14 cellular contexts compared by ENCODE assay signal in genomic region chr10:58239561-58240169, GRCh38. TPM values are rescaled to one million over a fixed set of nuclear protein-coding genes. Genes with fewer than 3 reads are reported as not detected.
DNase-seq lines count a peak whose midpoint lies in the region; ATAC-seq, FAIRE-seq and TF ChIP-seq lines count a peak whose summit lies in the region.
"Had no signal": no experiment of that assay in that cellular context is flagged by ENCODE, and none has a peak within 500 bp of the region (broad histone marks: within the 10 kb centered on the region; RNA-seq: fewer than 3 reads in every experiment).

No MANE protein-coding gene starts in this region.

- H3K4me1 ChIP-seq in Panc1 (ENCODE audit: control insufficient read depth, insufficient read depth, low read length) = peaks cover 30% of the 10 kb centered on the region
- H3K4me1 ChIP-seq in osteoblast (ENCODE audit: insufficient read depth, low read length) = peaks cover 41% of the 10 kb centered on the region
- H3K4me1 ChIP-seq: esophagus muscularis mucosa had no signal

- peaks cover 17% of the 10 kb centered on the region for H3K79me2 ChIP-seq in osteoblast (ENCODE audit: insufficient read depth, low read length)

- H3K27me3 ChIP-seq in Panc1 (ENCODE audit: control insufficient read depth, insufficient read depth, low read length) (no peaks in the 10 kb centered on the region), osteoblast (ENCODE audit: insufficient read depth, low read length) (no peaks in the 10 kb centered on the region)
- H3K27me3 ChIP-seq: esophagus muscularis mucosa had no signal

- H3K36me3 Mint-ChIP-seq in central memory CD8-positive, alpha-beta T cell (ENCODE audit: insufficient read depth) = peaks cover 15% of the 10 kb centered on the region
- H3K36me3 Mint-ChIP-seq in T-cell = peaks cover 47% of the 10 kb centered on the region

- no peak overlapping the region for H3K4me3 Mint-ChIP-seq in central memory CD8-positive, alpha-beta T cell
- no peak overlapping the region for H3K4me3 Mint-ChIP-seq in T-cell
- H3K4me3 Mint-ChIP-seq: activated CD8-positive, alpha-beta T cell treated with anti-CD3 and anti-CD28 coated beads, Interleukin-2, amount 10 ng/mL, durations not matched to agents 7 days and 5 days had no signal

- TF ChIP-seq CTCF in Panc1 (IDR thresholded peaks at IDR 0.05) (no peak), osteoblast (IDR thresholded peaks at IDR 0.05; ENCODE audit: extremely low read depth, low read depth, low read length) (no peak), GM10266 (IDR thresholded peaks at IDR 0.05; ENCODE audit: control insufficient read depth, insufficient read depth, low read depth, missing control alignments) (no peak)

- no peaks in the 10 kb centered on the region for H3K27me3 Mint-ChIP-seq in central memory CD8-positive, alpha-beta T cell
- no peaks in the 10 kb centered on the region for H3K27me3 Mint-ChIP-seq in T-cell

- H3K9me3 ChIP-seq in Panc1 (ENCODE audit: control insufficient read depth, insufficient read depth, low read depth, low read length) (no peaks in the 10 kb centered on the region), osteoblast (ENCODE audit: low read depth, low read length) (no peaks in the 10 kb centered on the region)
- H3K9me3 ChIP-seq: esophagus muscularis mucosa had no signal

- no TSS peak for BruUV-seq in Panc1 (replicated peaks; lab: Mats Ljungman, UMichigan)

- in situ Hi-C loops in Panc1 (cut with HindIII; ENCODE audit: low pct_unique_long_range_greater_than_20kb, low sequenced_read_pairs) = no loop called here

- CTCF ChIA-PET in Panc1 (lab: Charles Lee) (interaction anchor here (0.6 kb wide), 1 partner anchor 243 kb away, joined by 3 read pairs; no protein-coding TSS in a partner anchor), T-cell (lab: Charles Lee) (no interaction called here)

- H3K27ac Mint-ChIP-seq in central memory CD8-positive, alpha-beta T cell (ENCODE audit: low read depth) = peak overlapping the region; percentile 57
- H3K27ac Mint-ChIP-seq in T-cell = no peak overlapping the region
- H3K27ac Mint-ChIP-seq: activated CD8-positive, alpha-beta T cell treated with anti-CD3 and anti-CD28 coated beads, Interleukin-2, amount 10 ng/mL, durations not matched to agents 7 days and 5 days had no signal

- no peaks in the 10 kb centered on the region for H4K20me1 ChIP-seq in osteoblast (ENCODE audit: insufficient read depth, low read length)

- H3K4me1 Mint-ChIP-seq in central memory CD8-positive, alpha-beta T cell = peaks cover 36% of the 10 kb centered on the region
- peaks cover 34 to 40% (median 37%) of the 10 kb centered on the region in 3 donors for H3K4me1 Mint-ChIP-seq in T-cell

- H2AFZ ChIP-seq in osteoblast (ENCODE audit: low read length) = no peak overlapping the region

- POLR2A ChIA-PET in Panc1 (lab: Charles Lee) = interaction anchor here (0.6 to 0.7 kb wide), 2 partner anchors 14 to 103 kb away, joined by 3 to 13 read pairs; no protein-coding TSS in a partner anchor
- POLR2A ChIA-PET in T-cell (lab: Charles Lee) = no interaction called here

- H3K4me3 ChIP-seq in Panc1 (ENCODE audit: low read depth in 2 of 2, low read length in 2 of 2) (no peak overlapping the region), osteoblast (ENCODE audit: insufficient read depth, low read length) (peak overlapping the region; percentile 12)
- H3K4me3 ChIP-seq: esophagus muscularis mucosa had no signal

- H3K36me3 ChIP-seq in Panc1 (ENCODE audit: control insufficient read depth, insufficient read depth, low read length) (no peaks in the 10 kb centered on the region), osteoblast (ENCODE audit: insufficient read depth, low read length) (no peaks in the 10 kb centered on the region)

- no peaks in the 10 kb centered on the region for H3K9me3 Mint-ChIP-seq in central memory CD8-positive, alpha-beta T cell
- H3K9me3 Mint-ChIP-seq in T-cell = peaks cover 2 to 8% (median 6%) of the 10 kb centered on the region in 3 donors

- ATAC-seq in Panc1 (no peak; the same call in 1 of the 2 replicates), T-cell (replicated peaks in 1 of 4) (no peak), GM18861 (IDR thresholded peaks at IDR 0.05; ENCODE audit: unreplicated experiment) (no peak)
- ATAC-seq in central memory CD8-positive, alpha-beta T cell (replicated peaks; ENCODE audit: extremely low read depth, poor library complexity, severe bottlenecking) = no peak
- ATAC-seq: activated CD8-positive, alpha-beta T cell treated with anti-CD3 and anti-CD28 coated beads, Interleukin-2, amount 10 ng/mL, durations not matched to agents 7 days and 5 days; Right ventricle myocardium inferior had no signal

- peak; percentile 21 for FAIRE-seq in GM18507 (lab: Jason Lieb, UNC)

- H3K4me2 ChIP-seq in osteoblast (ENCODE audit: insufficient read depth, low read length) = peak overlapping the region; percentile 53

- H3K27ac ChIP-seq in Panc1 (ENCODE audit: low read length) (peak overlapping the region; percentile 35), osteoblast (ENCODE audit: low read depth, low read length) (peak overlapping the region; percentile 59)
- H3K27ac ChIP-seq: esophagus muscularis mucosa had no signal

- intact Hi-C loops in Panc1 (cut with micrococcal nuclease; ENCODE audit: unreplicated experiment) = no loop called here

- DNase-seq in GM18507 (ENCODE audit: extremely low spot score, insufficient read length, low read depth) = no peak
- DNase-seq in Panc1 (ENCODE audit: low read depth, low spot score) = no peak
- DNase-seq in central memory CD8-positive, alpha-beta T cell (ENCODE audit: low spot score in 2 of 2) = no peak
- DNase-seq in osteoblast (ENCODE audit: insufficient read length, low spot score, missing footprints) = peak; percentile 74
- DNase-seq in foreskin melanocyte = no peak
- no peak for DNase-seq in T-cell
- DNase-seq in GM10266 (ENCODE audit: extremely low spot score) = no peak
- DNase-seq: activated CD8-positive, alpha-beta T cell treated with anti-CD3 and anti-CD28 coated beads, Interleukin-2, amount 10 ng/mL, durations not matched to agents 7 days and 5 days; cerebellar nuclear complex; NCI-H1417; NCI-H526 had no signal

RNA-seq across cellular contexts. Expression of gene IPMK, which starts 28.0 kb away (rescaled TPM):
- total RNA-seq in Panc1 (2021; ENCODE audit: unreplicated experiment) (9.3 TPM), osteoblast (10.9 TPM in 2 replicates), T-cell (1 to 10 TPM; 3.7 to 5.3 (median 4.3) TPM)
- 2.4 TPM for polyA plus RNA-seq in Panc1 (2012; ENCODE audit: insufficient read length)

RNA-seq across cellular contexts. Expression of gene CISD1, which starts 29.3 kb away (rescaled TPM):
- 64.1 TPM for total RNA-seq in Panc1 (2021; ENCODE audit: unreplicated experiment)
- polyA plus RNA-seq in Panc1 (2012; ENCODE audit: insufficient read length) = 46.5 TPM
- 31.5 and 34.2 TPM in 2 replicates for total RNA-seq in osteoblast
- 10 to 100 TPM in 3 of 5 donors, 1 to 10 TPM in 2; 6.3 to 11.3 (median 10.3) TPM for total RNA-seq in T-cell
